ENCODE assay signal across 14 cellular contexts in the genomic region with DNA sequence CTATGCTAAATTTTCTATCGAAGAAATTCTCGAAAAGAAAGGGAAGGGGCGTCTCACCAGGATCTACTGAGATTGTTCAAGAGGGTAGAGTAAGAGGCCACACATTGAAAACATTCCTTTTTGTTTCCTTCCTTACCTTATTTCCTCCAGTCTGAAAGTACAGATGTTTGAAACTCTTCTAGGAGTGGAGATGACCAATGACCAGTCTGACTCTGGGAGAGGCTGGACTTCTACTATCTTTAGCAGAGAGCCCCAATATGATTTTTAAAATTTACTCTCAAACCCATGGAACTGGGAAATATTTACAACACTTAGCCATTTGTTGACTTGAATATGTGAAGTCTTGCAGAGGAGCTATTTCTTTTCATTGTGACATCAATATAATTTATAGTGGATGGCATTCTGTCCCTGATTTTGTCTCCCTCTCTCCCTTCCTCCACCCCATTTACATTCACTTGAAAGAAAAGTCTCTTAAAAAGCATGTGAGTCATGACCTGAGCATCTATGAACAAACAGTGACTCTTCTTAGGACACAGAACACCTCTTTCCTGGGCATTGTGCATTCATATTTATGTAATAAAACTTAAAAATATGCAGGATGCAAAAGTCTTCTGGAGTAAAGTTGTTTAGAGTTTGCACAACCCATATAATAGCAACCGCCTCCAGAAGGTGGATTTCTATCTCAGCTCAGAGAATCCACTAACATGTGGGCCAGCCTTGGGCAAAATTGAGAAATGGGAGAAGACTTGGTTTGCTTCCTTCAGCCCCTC. TPM values are rescaled to one million over a fixed set of nuclear protein-coding genes. Genes with fewer than 3 reads are reported as not detected.
A peak's percentile ranks its signal among the peaks of the same experiment; 100 is the strongest.
DNase-seq lines count a peak whose midpoint lies in the region; FAIRE-seq and TF ChIP-seq lines count a peak whose summit lies in the region.
"Had no signal": no experiment of that assay in that cellular context is flagged by ENCODE, and none has a peak within 500 bp of the region (broad histone marks: within the 10 kb centered on the region; RNA-seq: fewer than 3 reads in every experiment).

No MANE protein-coding gene starts in this region.

- TF ChIP-seq CTCF in AG09309 (IDR thresholded peaks at IDR 0.05; ENCODE audit: control insufficient read depth, insufficient read depth, low read depth, low read length, missing control alignments) (no peak), bronchial epithelial cell (IDR thresholded peaks at IDR 0.05; ENCODE audit: insufficient read depth, low read length, severe bottlenecking) (no peak), nephron (IDR thresholded peaks at IDR 0.05; ENCODE audit: unreplicated experiment in 3 of 3) (no peak), Caco-2 (IDR thresholded peaks at IDR 0.05; ENCODE audit: insufficient read depth in 1 of 2, low read depth in 1 of 2, low read length in 1 of 2, severe bottlenecking in 1 of 2, unreplicated experiment in 1 of 2) (no peak)

- H3K27me3 ChIP-seq in HUES64 (ENCODE audit: insufficient read depth, low read length) (no peaks in the 10 kb centered on the region), bronchial epithelial cell (ENCODE audit: control insufficient read depth, insufficient read depth, low read length) (no peaks in the 10 kb centered on the region), Caco-2 (replicated peaks; ENCODE audit: control insufficient read depth, insufficient read depth, low read length) (no peaks in the 10 kb centered on the region)

- H3K27ac Mint-ChIP-seq in nephron (peak overlapping the region in 2 of 3 experiments; percentile 53 to 87), Caco-2 (ENCODE audit: unreplicated experiment) (no peak overlapping the region)
- H3K27ac Mint-ChIP-seq: CD14-positive monocyte, GM23338, progenitor cell of endocrine pancreas had no signal

- no peaks in the 10 kb centered on the region for H3K9me3 ChIP-seq in HUES64 (ENCODE audit: insufficient read depth, low read depth, low read length)
- no peaks in the 10 kb centered on the region for H3K9me3 ChIP-seq in Caco-2

- POLR2A ChIA-PET in Caco-2 (lab: Charles Lee), result no interaction called here

- DNase-seq in AG09309 (ENCODE audit: low read depth) (peak; percentile 68), bronchial epithelial cell (ENCODE audit: low read depth) (peak; percentile 88), AML-193 (lab: John Stamatoyannopoulos, UW) (no peak), Caco-2 (no peak), OCI-M1 (lab: John Stamatoyannopoulos, UW) (no peak)
- no peak for DNase-seq in activated T-cell treated with anti-CD3 and anti-CD28 coated beads, Interleukin-2, amount 50 U/mL, for 48 hours
- DNase-seq: amniotic stem cell, substantia nigra had no signal

- H3K4me1 Mint-ChIP-seq in nephron, result peaks cover 38% of the 10 kb centered on the region
- H3K4me1 Mint-ChIP-seq in Caco-2 (ENCODE audit: low read depth, unreplicated experiment), result no peaks in the 10 kb centered on the region
- H3K4me1 Mint-ChIP-seq: CD14-positive monocyte had no signal

- no peaks in the 10 kb centered on the region for H3K27me3 Mint-ChIP-seq in nephron (ENCODE audit: low read depth)
- H3K27me3 Mint-ChIP-seq in Caco-2 (ENCODE audit: insufficient read depth, unreplicated experiment), result peaks cover 9% of the 10 kb centered on the region

- no TSS peak for BruUV-seq in Caco-2 (replicated peaks; lab: Mats Ljungman, UMichigan)

- no peak overlapping the region; the same call in 1 of the 2 replicates for H3K9ac ChIP-seq in HUES64 (ENCODE audit: low read depth, low read length)

- H3K4me3 Mint-ChIP-seq in nephron (no peak overlapping the region), Caco-2 (ENCODE audit: unreplicated experiment) (no peak overlapping the region)
- H3K4me3 Mint-ChIP-seq: CD14-positive monocyte, GM23338, WTC11 had no signal

- peak overlapping the region; percentile 83 for H3K27ac ChIP-seq in HUES64 (ENCODE audit: low read depth, low read length)

- H3K36me3 Mint-ChIP-seq in nephron (ENCODE audit: low read depth) (no peaks in the 10 kb centered on the region), Caco-2 (ENCODE audit: insufficient read depth, unreplicated experiment) (no peaks in the 10 kb centered on the region)
- H3K36me3 Mint-ChIP-seq: CD14-positive monocyte, WTC11 had no signal

- H3K4me3 ChIP-seq in AG09309 (ENCODE audit: control insufficient read depth, low read depth, low read length) (no peak overlapping the region), HUES64 (ENCODE audit: low read length) (no peak overlapping the region), bronchial epithelial cell (ENCODE audit: low read depth, low read length) (no peak overlapping the region), Caco-2 (ENCODE audit: low read depth, low read length) (no peak overlapping the region)
- H3K4me3 ChIP-seq: GM23338 had no signal

- WGBS in HUES64, result 82% methylated on average over 3 of the region's 4 CpGs

- H3K36me3 ChIP-seq in HUES64 (ENCODE audit: insufficient read depth, low read length) (no peaks in the 10 kb centered on the region), bronchial epithelial cell (ENCODE audit: control insufficient read depth, insufficient read depth, low read length) (no peaks in the 10 kb centered on the region), Caco-2 (ENCODE audit: control insufficient read depth, insufficient read depth, low read length) (no peaks in the 10 kb centered on the region)

- intact Hi-C loops in Caco-2 (cut with micrococcal nuclease; ENCODE audit: unreplicated experiment), result no loop called here

- H3K9me3 Mint-ChIP-seq in nephron (peaks cover 4% of the 10 kb centered on the region), Caco-2 (ENCODE audit: unreplicated experiment) (no peaks in the 10 kb centered on the region)
- H3K9me3 Mint-ChIP-seq: GM23338, WTC11 had no signal

- CTCF ChIA-PET in Caco-2 (lab: Charles Lee), result no interaction called here

- no peak for FAIRE-seq in bronchial epithelial cell (lab: Jason Lieb, UNC)

- H3K4me1 ChIP-seq in HUES64 (ENCODE audit: insufficient read depth, low read length), result peaks cover 35% of the 10 kb centered on the region
- H3K4me1 ChIP-seq in Caco-2, result no peaks in the 10 kb centered on the region

RNA-seq across cellular contexts. Expression of a gene that starts 31.2 kb away (rescaled TPM):
- 1.3 TPM for polyA plus RNA-seq in HUES64 (2013, experiment 1 of 2)
- polyA plus RNA-seq in HUES64 (2013, experiment 2 of 2), result 2.5 TPM
- total RNA-seq in bronchial epithelial cell (0.13 and 0.26 TPM in 2 replicates), Caco-2 (2022) (not detected in 2 replicates)
- polyA plus RNA-seq: CD14-positive monocyte had no signal

Comparison
In these comparisons a context has a peak if more than half of its experiments do, and no peak if none do; other contexts are left out.
1. DNase-seq: peak in AG09309 (single experiment) and bronchial epithelial cell (single experiment); none in AML-193 (0 of 2), Caco-2 (0 of 2), OCI-M1 (single experiment) and activated T-cell treated with anti-CD3 and anti-CD28 coated beads, Interleukin-2, amount 50 U/mL, for 48 hours (0 of 2).